ENCODE assay signal across 22 cellular contexts in the genomic region with DNA sequence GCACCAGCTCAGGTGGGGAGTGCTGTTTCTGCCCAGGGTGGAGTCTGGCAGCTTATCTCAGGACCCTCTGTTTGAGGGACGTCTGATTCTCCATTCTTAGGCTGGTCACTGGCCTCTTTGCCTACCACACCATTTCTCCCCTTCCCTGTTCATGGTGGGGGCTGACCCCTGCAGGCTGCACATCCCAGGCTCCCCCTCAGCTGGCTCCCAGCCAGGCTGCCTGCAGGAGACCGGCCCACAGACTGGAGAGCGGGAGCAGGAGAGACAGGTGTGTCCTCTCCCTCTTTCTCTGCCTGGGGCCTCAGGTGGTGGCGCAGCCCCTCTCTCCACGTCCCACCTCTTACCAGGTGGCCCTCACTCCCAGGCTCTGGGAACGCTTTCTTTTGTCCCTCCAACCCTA.
DNase-seq lines count a peak whose midpoint lies in the region; ATAC-seq, FAIRE-seq and TF ChIP-seq lines count a peak whose summit lies in the region.
"Had no signal": no experiment of that assay in that cellular context is flagged by ENCODE, and none has a peak within 500 bp of the region (broad histone marks: within the 10 kb centered on the region; RNA-seq: fewer than 3 reads in every experiment).

No MANE protein-coding gene starts in this region.

- H3K9me3 ChIP-seq in K562 (replicated peaks; ENCODE audit: control insufficient read depth, insufficient read depth, low read depth, low read length) (no peaks in the 10 kb centered on the region), suprapubic skin (no peaks in the 10 kb centered on the region)
- H3K9me3 ChIP-seq: BE2C, MG63 had no signal

- TF ChIP-seq CTCF in K562 (IDR thresholded peaks at IDR 0.05 in 2 of 3, conservative IDR thresholded peaks at IDR 0.05 in 1 of 3; ENCODE audit: insufficient read depth in 2 of 3, low read depth in 1 of 3, low read length in 3 of 3): no peak
- TF ChIP-seq CTCF in suprapubic skin (IDR thresholded peaks at IDR 0.05): no peak

- POLR2A ChIA-PET in K562 (lab: Yijun Ruan, JAX): interaction anchor here (0.5 to 0.9 kb wide), 5 partner anchors 61 to 1825 kb away, joined by 3 read pairs; partner anchors contain the start of gene RAB11A

- peaks cover 4% of the 10 kb centered on the region; the same call in 1 of the 2 replicates for H4K20me1 ChIP-seq in K562 (replicated peaks; ENCODE audit: control insufficient read depth, insufficient read depth, low read length)

- no peak for TF ChIP-seq RAD21 in K562 (CRISPR knock-in tag; conservative IDR thresholded peaks at IDR 0.05 in 1 of 2, IDR thresholded peaks at IDR 0.05 in 1 of 2)

- CTCF ChIA-PET in K562 (lab: Yijun Ruan, JAX; ENCODE audit: low intra/inter-chr PET ratio): no interaction called here

- H3K9me1 ChIP-seq in K562 (ENCODE audit: control insufficient read depth, insufficient read depth, low read length): no peaks in the 10 kb centered on the region

- TF ChIP-seq POLR2A in K562 (conservative IDR thresholded peaks at IDR 0.05): no peak
- no peak for TF ChIP-seq POLR2A in suprapubic skin (IDR thresholded peaks at IDR 0.05)

- H3K36me3 ChIP-seq in K562 (ENCODE audit: control insufficient read depth, insufficient read depth, low read length): no peaks in the 10 kb centered on the region
- H3K36me3 ChIP-seq in suprapubic skin: no peaks in the 10 kb centered on the region
- H3K36me3 ChIP-seq: BE2C, MG63 had no signal

- 13% methylated on average over 6 of the region's 6 CpGs for WGBS in K562 (ENCODE audit: insufficient coverage, low coverage, missing lambda C conversion rate)
- 91% methylated on average over 6 of the region's 6 CpGs for WGBS in suprapubic skin

- in situ Hi-C loops in K562 (cut with MboI): no loop called here

- no peak for FAIRE-seq in K562 (lab: Jason Lieb, UNC)
- FAIRE-seq: D721Med, GM12891, H1 had no signal

- H3K9ac ChIP-seq in K562 (ENCODE audit: insufficient read depth in 1 of 2, low read depth in 2 of 2, low read length in 2 of 2): no peak overlapping the region

- peaks cover 8 to 18% of the 10 kb centered on the region in 2 experiments; a peak in 4 of 5 replicates for H3K27me3 ChIP-seq in K562 (ENCODE audit: control insufficient read depth in 2 of 2, insufficient read depth in 2 of 2, low read length in 2 of 2)
- H3K27me3 ChIP-seq in suprapubic skin: no peaks in the 10 kb centered on the region
- H3K27me3 ChIP-seq: BE2C, MG63 had no signal

- no peak overlapping the region for H2AFZ ChIP-seq in K562 (ENCODE audit: low read depth, low read length)

- no peak overlapping the region for H3K4me3 ChIP-seq in K562
- H3K4me3 ChIP-seq in suprapubic skin: no peak overlapping the region
- H3K4me3 ChIP-seq: MG63 had no signal

- TF ChIP-seq EP300 in K562 (IDR thresholded peaks at IDR 0.05; ENCODE audit: low read length): no peak
- TF ChIP-seq EP300 in suprapubic skin (IDR thresholded peaks at IDR 0.05): no peak

- H3K27ac ChIP-seq in K562 (ENCODE audit: extremely low read depth, low read depth, low read length) (no peak overlapping the region), suprapubic skin (no peak overlapping the region)
- H3K27ac ChIP-seq: RWPE1 had no signal

- intact Hi-C loops in K562 (cut with micrococcal nuclease): no loop called here

- H3K4me2 ChIP-seq in K562 (ENCODE audit: insufficient read depth, low read length): no peak overlapping the region

- peak; percentile 5 for DNase-seq in DMS79 treated with DMSO at 0.1 percent for 48 hours (lab: John Stamatoyannopoulos, UW)
- DNase-seq in DMS79 (lab: John Stamatoyannopoulos, UW): no peak
- peak in 2 of 3 experiments; percentile 85 to 94 for DNase-seq in NCI-H1417 (lab: John Stamatoyannopoulos, UW)
- peak; percentile 81 for DNase-seq in NCI-H345 (lab: John Stamatoyannopoulos, UW)
- DNase-seq in K562 (ENCODE audit: extremely low read depth in 1 of 4, low spot score in 3 of 4): no peak
- no peak for DNase-seq in globus pallidus (ENCODE audit: low spot score)
- DNase-seq in suprapubic skin (ENCODE audit: low spot score in 2 of 2): no peak
- DNase-seq: 8988T; BE2C; CD4-positive, alpha-beta memory T cell; GF-D8; HFFc6; Karpas-422; MG63; NCI-H2029 treated with DMSO at 0.1 percent for 48 hours; NCI-H524; PC-3 had no signal

- BruUV-seq in K562 (replicated peaks; lab: Mats Ljungman, UMichigan): no TSS peak

- no peaks in the 10 kb centered on the region for H3K79me2 ChIP-seq in K562 (ENCODE audit: control insufficient read depth, insufficient read depth, low read length)

- ATAC-seq in K562: no peak
- ATAC-seq in GM18498 (IDR thresholded peaks at IDR 0.05; ENCODE audit: unreplicated experiment): no peak
- ATAC-seq: PC-3 had no signal

- H3K4me1 ChIP-seq in K562 (replicated peaks in 1 of 2; ENCODE audit: control insufficient read depth in 2 of 2, insufficient read depth in 2 of 2, low read length in 2 of 2) (peaks cover 0 to 8% of the 10 kb centered on the region in 2 experiments; a peak in 3 of 5 replicates), suprapubic skin (no peaks in the 10 kb centered on the region)
- H3K4me1 ChIP-seq: BE2C had no signal

TF ChIP-seq in K562, 482 proteins besides CTCF, POLR2A, EP300 and RAD21:
- TF ChIP-seq IRF9 (tag; IDR thresholded peaks at IDR 0.05) (no peak), HNRNPL (IDR thresholded peaks at IDR 0.05; ENCODE audit: low read depth, low read length) (no peak), NR2C2 (CRISPR knock-in tag; IDR thresholded peaks at IDR 0.05) (no peak), NR2C2 (tag; IDR thresholded peaks at IDR 0.05) (no peak), NFIC (IDR thresholded peaks at IDR 0.05) (peak; percentile 68)

Comparison
In these comparisons a context has a peak if more than half of its experiments do, and no peak if none do; other contexts are left out.
1. DNase-seq: peak in DMS79 treated with DMSO at 0.1 percent for 48 hours (single experiment), NCI-H1417 (2 of 3) and NCI-H345 (single experiment); none in DMS79 (single experiment), K562 (0 of 4), globus pallidus (single experiment) and suprapubic skin (0 of 2).